ENCODE assay signal across 8 cellular contexts in genomic region chr6:106360410-106360988, GRCh38. TPM values are rescaled to one million over a fixed set of nuclear protein-coding genes. Genes with fewer than 3 reads are reported as not detected.
DNase-seq lines count a peak whose midpoint lies in the region; ATAC-seq and TF ChIP-seq lines count a peak whose summit lies in the region.

Gene CRYBG1, plus strand, starts transcription at chr6:106360717. Its CDS starts 192 bp downstream, at chr6:106360909.

- no peak within 1 kb of the TSS for H2BK15ac ChIP-seq in mesenchymal stem cell (ENCODE audit: low read depth, poor library complexity, severe bottlenecking)

- DNase-seq in GM10266 (ENCODE audit: extremely low spot score), result peak; percentile 83
- peak; percentile 84 for DNase-seq in NCI-H2196 (lab: John Stamatoyannopoulos, UW; ENCODE audit: unreplicated experiment)
- DNase-seq in activated CD4-positive, alpha-beta memory T cell treated with anti-CD3 and anti-CD28 coated beads for 36 hours, result peak; percentile 83
- DNase-seq in effector CD4-positive, alpha-beta T cell, result peak; percentile 62
- peak; percentile 21 for DNase-seq in mesenchymal stem cell
- peak; percentile 29 for DNase-seq in stimulated activated CD8-positive, alpha-beta memory T cell treated with anti-CD3 and anti-CD28 coated beads, Interleukin-15, amount 100 ng/mL, for 1 hour (ENCODE audit: low read depth)
- no peak for DNase-seq in putamen (ENCODE audit: low spot score)

- no peaks in the 10 kb centered on the region for H3K9me3 ChIP-seq in mesenchymal stem cell (ENCODE audit: control insufficient read depth, low read length)

- POLR2A ChIA-PET in activated CD4-positive, alpha-beta memory T cell treated with anti-CD3 and anti-CD28 coated beads for 36 hours (lab: Charles Lee), result no interaction called here

- peak within 1 kb of the TSS; percentile 97 for H3K4me2 ChIP-seq in mesenchymal stem cell (ENCODE audit: low read length, poor library complexity, severe bottlenecking)

- H3K4me3 ChIP-seq in mesenchymal stem cell (ENCODE audit: insufficient read depth in 1 of 2, low read depth in 1 of 2, low read length in 2 of 2), result peak within 1 kb of the TSS; percentile 57 to 73

- no peak within 1 kb of the TSS for H2BK5ac ChIP-seq in mesenchymal stem cell (ENCODE audit: low read depth, low read length, poor library complexity, severe bottlenecking)

- H3K27me3 Mint-ChIP-seq in activated CD4-positive, alpha-beta memory T cell treated with anti-CD3 and anti-CD28 coated beads for 36 hours, result peaks cover 37% of the 10 kb centered on the region

- H3K79me1 ChIP-seq in mesenchymal stem cell (replicated peaks; ENCODE audit: low read length, poor library complexity, severe bottlenecking), result no peaks in the 10 kb centered on the region

- H2AK5ac ChIP-seq in mesenchymal stem cell (ENCODE audit: low read length, severe bottlenecking), result no peak within 1 kb of the TSS

- no peak within 1 kb of the TSS for H3K18ac ChIP-seq in mesenchymal stem cell (ENCODE audit: low read depth in 1 of 2, low read length in 2 of 2)

- no peaks in the 10 kb centered on the region for H3K36me3 ChIP-seq in mesenchymal stem cell (ENCODE audit: control insufficient read depth in 1 of 2, insufficient read depth in 2 of 2, low read depth in 1 of 2, low read length in 2 of 2)

- peak within 1 kb of the TSS; percentile 77 for H4K8ac ChIP-seq in mesenchymal stem cell (ENCODE audit: low read length)

- no peak within 1 kb of the TSS for H3K27ac Mint-ChIP-seq in activated CD4-positive, alpha-beta memory T cell treated with anti-CD3 and anti-CD28 coated beads for 36 hours

- H3K4me1 Mint-ChIP-seq in activated CD4-positive, alpha-beta memory T cell treated with anti-CD3 and anti-CD28 coated beads for 36 hours (ENCODE audit: low read depth), result peaks cover 9% of the 10 kb centered on the region

- no peak within 1 kb of the TSS for H2BK12ac ChIP-seq in mesenchymal stem cell (ENCODE audit: low read length in 2 of 2)

- H4K91ac ChIP-seq in mesenchymal stem cell (ENCODE audit: low read length), result peak within 1 kb of the TSS; percentile 39

- peak within 1 kb of the TSS; percentile 22 for H3K9ac ChIP-seq in mesenchymal stem cell (ENCODE audit: low read length)

- no peak within 1 kb of the TSS for H3K27ac ChIP-seq in mesenchymal stem cell (ENCODE audit: low read length, poor library complexity, severe bottlenecking)

- peak within 1 kb of the TSS; percentile 68 for H3K4me3 Mint-ChIP-seq in activated CD4-positive, alpha-beta memory T cell treated with anti-CD3 and anti-CD28 coated beads for 36 hours

- peaks cover 12% of the 10 kb centered on the region for H3K4me1 ChIP-seq in mesenchymal stem cell (ENCODE audit: control insufficient read depth, insufficient read depth, low read depth, low read length)

- TF ChIP-seq CTCF in GM10266 (IDR thresholded peaks at IDR 0.05; ENCODE audit: control insufficient read depth, insufficient read depth, low read depth, missing control alignments), result peak; percentile 86

- no peak within 1 kb of the TSS for H3K14ac ChIP-seq in mesenchymal stem cell (ENCODE audit: low read length in 2 of 2)

- peak within 1 kb of the TSS; percentile 46 for H2AFZ ChIP-seq in mesenchymal stem cell (ENCODE audit: low read depth, low read length)

- ATAC-seq in HG02870 (IDR thresholded peaks at IDR 0.05; ENCODE audit: unreplicated experiment), result peak; percentile 61

- CTCF ChIA-PET in activated CD4-positive, alpha-beta memory T cell treated with anti-CD3 and anti-CD28 coated beads for 36 hours (lab: Charles Lee), result interaction anchor here (1.0 to 2.6 kb wide), 17 partner anchors 10 to 636 kb away, joined by 3 to 31 read pairs (median 6); partner anchors contain the start of gene ATG5

- intact Hi-C loops in activated CD4-positive, alpha-beta memory T cell treated with anti-CD3 and anti-CD28 coated beads for 36 hours (cut with micrococcal nuclease), result loop anchor here (1.0 to 10.0 kb wide), 4 partner anchors 13 to 204 kb away; no protein-coding TSS in a partner anchor

- H3K9me3 Mint-ChIP-seq in activated CD4-positive, alpha-beta memory T cell treated with anti-CD3 and anti-CD28 coated beads for 36 hours, result no peaks in the 10 kb centered on the region

- peak within 1 kb of the TSS; percentile 34 to 47 for H3K23ac ChIP-seq in mesenchymal stem cell (ENCODE audit: low read length in 2 of 2)

- 2% methylated on average over 66 of the region's 66 CpGs for WGBS in mesenchymal stem cell

- H3K4ac ChIP-seq in mesenchymal stem cell (ENCODE audit: low read depth in 1 of 2, low read length in 2 of 2), result no peak within 1 kb of the TSS

- peaks cover 20 to 57% of the 10 kb centered on the region in 2 experiments for H3K27me3 ChIP-seq in mesenchymal stem cell (ENCODE audit: control insufficient read depth in 1 of 2, insufficient read depth in 1 of 2, low read length in 2 of 2)

- no peaks in the 10 kb centered on the region for H3K36me3 Mint-ChIP-seq in activated CD4-positive, alpha-beta memory T cell treated with anti-CD3 and anti-CD28 coated beads for 36 hours

- peak within 1 kb of the TSS; percentile 34 for H2BK120ac ChIP-seq in mesenchymal stem cell (ENCODE audit: low read depth, low read length)

RNA-seq across cellular contexts. Expression of gene CRYBG1, which starts in this region (rescaled TPM):
- total RNA-seq in activated CD4-positive, alpha-beta memory T cell treated with anti-CD3 and anti-CD28 coated beads for 36 hours, result 10 to 100 TPM; 38.4 to 39.3 TPM
- 3.3 TPM for polyA plus RNA-seq in mesenchymal stem cell (2013, experiment 1 of 2)
- 3.4 TPM for polyA plus RNA-seq in mesenchymal stem cell (2013, experiment 2 of 2)
